8 cellular contexts compared by ENCODE assay signal in genomic region chr6:26501482-26501986, GRCh38. TPM values are rescaled to one million over a fixed set of nuclear protein-coding genes. Genes with fewer than 3 reads are reported as not detected.
DNase-seq lines count a peak whose midpoint lies in the region; ATAC-seq and TF ChIP-seq lines count a peak whose summit lies in the region.

No MANE protein-coding gene starts in this region.

- in situ Hi-C loops in gastrocnemius medialis (cut with MboI; ENCODE audit: low sequenced_read_pairs in 4 of 4): no loop called here

- H3K4me3 ChIP-seq in BE2C (ENCODE audit: low read depth, low read length) (peak overlapping the region; percentile 43), gastrocnemius medialis (peak overlapping the region in 3 of 4 donors; percentile 27 to 55 (median 37))

- H3K9me3 ChIP-seq in BE2C (no peaks in the 10 kb centered on the region), gastrocnemius medialis (no peaks in the 10 kb centered on the region)

- no peak overlapping the region for H3K27ac ChIP-seq in gastrocnemius medialis

- DNase-seq in BE2C: peak; percentile 43
- peak; percentile 60 for DNase-seq in NCI-H2227 treated with DMSO at 0.1 percent for 48 hours (lab: John Stamatoyannopoulos, UW)
- peak; percentile 26 for DNase-seq in activated naive CD4-positive, alpha-beta T cell treated with Interleukin-2 at 50 U/mL for 16 hours
- DNase-seq in left ventricle myocardium superior: peak; percentile 52
- DNase-seq in gastrocnemius medialis: no peak
- no peak for DNase-seq in NCI-H128 (lab: John Stamatoyannopoulos, UW; ENCODE audit: unreplicated experiment)
- no peak for DNase-seq in HCEC 1CT

- no peak for TF ChIP-seq POLR2A in gastrocnemius medialis (IDR thresholded peaks at IDR 0.05)

- H3K36me3 ChIP-seq in BE2C (no peaks in the 10 kb centered on the region), gastrocnemius medialis (no peaks in the 10 kb centered on the region)

- H3K27me3 ChIP-seq in BE2C: peaks cover 23% of the 10 kb centered on the region
- peaks cover 25 to 30% (median 26%) of the 10 kb centered on the region in 3 donors for H3K27me3 ChIP-seq in gastrocnemius medialis

- TF ChIP-seq CTCF in BE2C (IDR thresholded peaks at IDR 0.05; ENCODE audit: low read depth, low read length) (no peak), gastrocnemius medialis (IDR thresholded peaks at IDR 0.05 in 4 of 5, conservative IDR thresholded peaks at IDR 0.05 in 1 of 5) (no peak)

- peak; percentile 49 for ATAC-seq in left ventricle myocardium superior
- no peak for ATAC-seq in gastrocnemius medialis
- no peak for ATAC-seq in HG03469 (IDR thresholded peaks at IDR 0.05; ENCODE audit: unreplicated experiment)

- intact Hi-C loops in left ventricle myocardium superior (cut with micrococcal nuclease) (no loop called here), gastrocnemius medialis (cut with DNase I; ENCODE audit: low total_unique reads) (no loop called here)

- peaks cover 4% of the 10 kb centered on the region; the same call in 1 of the 2 replicates for H3K4me1 ChIP-seq in BE2C
- H3K4me1 ChIP-seq in gastrocnemius medialis: no peaks in the 10 kb centered on the region

RNA-seq across cellular contexts. Expression of gene BTN1A1, which starts 1.4 kb away (rescaled TPM):
- not detected for polyA plus RNA-seq in BE2C (2012; ENCODE audit: insufficient read depth, insufficient read length, low read depth)
- total RNA-seq in left ventricle myocardium superior: not detected
- total RNA-seq in gastrocnemius medialis: not detected

RNA-seq across cellular contexts. Expression of gene HMGN4, which starts 36.6 kb away (rescaled TPM):
- 59.1 TPM for polyA plus RNA-seq in BE2C (2012; ENCODE audit: insufficient read depth, insufficient read length, low read depth)
- total RNA-seq in left ventricle myocardium superior: 25.3 TPM
- total RNA-seq in gastrocnemius medialis: 10 to 100 TPM; 20.1 to 58.7 (median 28.4) TPM

RNA-seq across cellular contexts. Expression of gene BTN2A1, which starts 43.8 kb away (rescaled TPM):
- polyA plus RNA-seq in BE2C (2012; ENCODE audit: insufficient read depth, insufficient read length, low read depth): 31.1 TPM
- total RNA-seq in left ventricle myocardium superior (14.6 TPM), gastrocnemius medialis (1 to 10 TPM; 6.2 to 9.7 (median 8.1) TPM)

Comparison
In these comparisons a context has a peak if more than half of its experiments do, and no peak if none do; other contexts are left out.
1. DNase-seq: peak in BE2C (single experiment), NCI-H2227 treated with DMSO at 0.1 percent for 48 hours (single experiment), activated naive CD4-positive, alpha-beta T cell treated with Interleukin-2 at 50 U/mL for 16 hours (single experiment) and left ventricle myocardium superior (single experiment); none in gastrocnemius medialis (0 of 2), NCI-H128 (single experiment) and HCEC 1CT (single experiment).